Comparison of ENCODE assay signal across 29 cellular contexts in genomic region chr4:77026322-77026704, GRCh38. TPM values are rescaled to one million over a fixed set of nuclear protein-coding genes. Genes with fewer than 3 reads are reported as not detected.
A peak's percentile ranks its signal among the peaks of the same experiment; 100 is the strongest.
DNase-seq lines count a peak whose midpoint lies in the region; ATAC-seq, FAIRE-seq and TF ChIP-seq lines count a peak whose summit lies in the region.
"Had no signal": no experiment of that assay in that cellular context is flagged by ENCODE, and none has a peak within 500 bp of the region (broad histone marks: within the 10 kb centered on the region; RNA-seq: fewer than 3 reads in every experiment).

No MANE protein-coding gene starts in this region.

- no peak overlapping the region for H3K4me2 ChIP-seq in astrocyte (ENCODE audit: low read length)
- H3K4me2 ChIP-seq in smooth muscle cell = peak overlapping the region; percentile 35
- H3K4me2 ChIP-seq: BLaER1 had no signal

- H2AFZ ChIP-seq in astrocyte (ENCODE audit: low read depth, low read length) (no peak overlapping the region), smooth muscle cell (ENCODE audit: low read depth) (no peak overlapping the region)

- CTCF ChIA-PET in activated naive CD4-positive, alpha-beta T cell treated with anti-CD3 and anti-CD28 coated beads, Interleukin-2, amount 10 ng/mL, durations not matched to agents 7 days and 5 days (lab: Charles Lee) = interaction anchor here (1.1 kb wide), 1 partner anchor 31 kb away, joined by 3 read pairs; no protein-coding TSS in a partner anchor
- CTCF ChIA-PET in CD4-positive, alpha-beta T cell (lab: Charles Lee) = no interaction called here

- H3K9me3 ChIP-seq in astrocyte (ENCODE audit: insufficient read depth, low read depth, low read length) (no peaks in the 10 kb centered on the region), smooth muscle cell (replicated peaks; ENCODE audit: low read depth) (no peaks in the 10 kb centered on the region)
- H3K9me3 ChIP-seq in CD4-positive, alpha-beta T cell (ENCODE audit: control insufficient read depth, low read length) = no peaks in the 10 kb centered on the region
- H3K9me3 ChIP-seq: BLaER1, testis, uterus had no signal

- no peak for FAIRE-seq in astrocyte (lab: Jason Lieb, UNC)
- FAIRE-seq: H54 had no signal

- peaks cover 5% of the 10 kb centered on the region for H3F3A ChIP-seq in smooth muscle cell (ENCODE audit: low read depth)

- H3K4me1 ChIP-seq in astrocyte (ENCODE audit: insufficient read depth, low read length) = peaks cover 21% of the 10 kb centered on the region
- H3K4me1 ChIP-seq in smooth muscle cell (ENCODE audit: low read depth) = peaks cover 20% of the 10 kb centered on the region
- H3K4me1 ChIP-seq: BLaER1, uterus had no signal

- peaks cover 56% of the 10 kb centered on the region for H3K4me1 Mint-ChIP-seq in activated naive CD4-positive, alpha-beta T cell treated with anti-CD3 and anti-CD28 coated beads, Interleukin-2, amount 10 ng/mL, durations not matched to agents 7 days and 5 days
- peaks cover 55% of the 10 kb centered on the region for H3K4me1 Mint-ChIP-seq in astrocyte (ENCODE audit: low read depth, unreplicated experiment)
- H3K4me1 Mint-ChIP-seq in CD4-positive, alpha-beta T cell (ENCODE audit: low read depth) = peaks cover 32% of the 10 kb centered on the region

- H4K20me1 ChIP-seq in astrocyte (ENCODE audit: insufficient read depth, low read length) (no peaks in the 10 kb centered on the region), smooth muscle cell (ENCODE audit: low read depth) (no peaks in the 10 kb centered on the region)
- H4K20me1 ChIP-seq: BLaER1 had no signal

- ATAC-seq in HG02885 (IDR thresholded peaks at IDR 0.05; ENCODE audit: poor library complexity, unreplicated experiment) (peak; percentile 10), GM18867 (IDR thresholded peaks at IDR 0.05; ENCODE audit: unreplicated experiment) (no peak)
- ATAC-seq in CD4-positive, alpha-beta T cell (ENCODE audit: poor library complexity) = no peak
- ATAC-seq: Panc1 had no signal

- intact Hi-C loops in CD4-positive, alpha-beta T cell (cut with DNase I, micrococcal nuclease) = loop anchor here (5.0 kb wide), 2 partner anchors 34 to 39 kb away; no protein-coding TSS in a partner anchor

- DNase-seq in activated naive CD4-positive, alpha-beta T cell treated with anti-CD3 and anti-CD28 coated beads, Interleukin-2, amount 10 ng/mL, durations not matched to agents 7 days and 5 days = no peak
- no peak for DNase-seq in activated naive CD4-positive, alpha-beta T cell treated with Interleukin-2 at 50 U/mL for 16 hours
- DNase-seq in astrocyte (ENCODE audit: low read depth) (no peak), smooth muscle cell (lab: John Stamatoyannopoulos, UW; ENCODE audit: unreplicated experiment) (no peak)
- no peak for DNase-seq in CD4-positive, alpha-beta T cell
- DNase-seq in effector CD8-positive, alpha-beta T cell (lab: John Stamatoyannopoulos, UW) = no peak
- DNase-seq: ACHN; activated CD4-positive, CD25-positive, alpha-beta regulatory T cell treated with anti-CD3 and anti-CD28 coated beads, Interleukin-2, amount 50 U/mL, for 72 hours; activated gamma-delta T cell treated with Interleukin-2 at 50 U/mL for 16 hours; aorta; central memory CD4-positive, alpha-beta T cell; COR-L47; DMS79; dorsolateral prefrontal cortex; glutamatergic neuron; NCI-H1048; NCI-H187 treated with DMSO at 0.1 percent for 48 hours; NCI-H524 treated with DMSO at 0.1 percent for 48 hours; occipital lobe; SIG-M5; SW 1271; testis; uterus had no signal

- H3K4me3 Mint-ChIP-seq in activated naive CD4-positive, alpha-beta T cell treated with anti-CD3 and anti-CD28 coated beads, Interleukin-2, amount 10 ng/mL, durations not matched to agents 7 days and 5 days = no peak overlapping the region
- H3K4me3 Mint-ChIP-seq in astrocyte (ENCODE audit: unreplicated experiment) = no peak overlapping the region
- no peak overlapping the region for H3K4me3 Mint-ChIP-seq in CD4-positive, alpha-beta T cell

- H3K4me3 ChIP-seq in astrocyte (ENCODE audit: insufficient read depth, low read depth, low read length) = no peak overlapping the region
- no peak overlapping the region for H3K4me3 ChIP-seq in smooth muscle cell
- H3K4me3 ChIP-seq: BLaER1, dorsolateral prefrontal cortex, testis, uterus had no signal

- H3K9me3 Mint-ChIP-seq in activated naive CD4-positive, alpha-beta T cell treated with anti-CD3 and anti-CD28 coated beads, Interleukin-2, amount 10 ng/mL, durations not matched to agents 7 days and 5 days = no peaks in the 10 kb centered on the region
- no peaks in the 10 kb centered on the region for H3K9me3 Mint-ChIP-seq in astrocyte (ENCODE audit: unreplicated experiment)
- no peaks in the 10 kb centered on the region for H3K9me3 Mint-ChIP-seq in CD4-positive, alpha-beta T cell

- H3K36me3 Mint-ChIP-seq in activated naive CD4-positive, alpha-beta T cell treated with anti-CD3 and anti-CD28 coated beads, Interleukin-2, amount 10 ng/mL, durations not matched to agents 7 days and 5 days = peaks cover 42% of the 10 kb centered on the region
- peaks cover 41% of the 10 kb centered on the region for H3K36me3 Mint-ChIP-seq in astrocyte (ENCODE audit: low read depth, unreplicated experiment)
- H3K36me3 Mint-ChIP-seq in CD4-positive, alpha-beta T cell (ENCODE audit: low read depth) = peaks cover 41% of the 10 kb centered on the region

- H3K27ac ChIP-seq in astrocyte (ENCODE audit: low read depth, low read length) (no peak overlapping the region), smooth muscle cell (ENCODE audit: low read depth) (peak overlapping the region; percentile 66)
- H3K27ac ChIP-seq in CD4-positive, alpha-beta T cell (ENCODE audit: low read depth, low read length) = no peak overlapping the region
- H3K27ac ChIP-seq: BLaER1, dorsolateral prefrontal cortex, HL-60, testis, uterus had no signal

- peak overlapping the region; percentile 14 for H3K27ac Mint-ChIP-seq in activated naive CD4-positive, alpha-beta T cell treated with anti-CD3 and anti-CD28 coated beads, Interleukin-2, amount 10 ng/mL, durations not matched to agents 7 days and 5 days
- peak overlapping the region; percentile 91 for H3K27ac Mint-ChIP-seq in astrocyte (ENCODE audit: unreplicated experiment)
- no peak overlapping the region for H3K27ac Mint-ChIP-seq in CD4-positive, alpha-beta T cell

- H3K27me3 ChIP-seq in astrocyte (ENCODE audit: insufficient read depth, low read length) = no peaks in the 10 kb centered on the region
- no peaks in the 10 kb centered on the region for H3K27me3 ChIP-seq in smooth muscle cell (ENCODE audit: low read depth)
- H3K27me3 ChIP-seq in CD4-positive, alpha-beta T cell (ENCODE audit: control insufficient read depth, insufficient read depth, low read length) = no peaks in the 10 kb centered on the region
- H3K27me3 ChIP-seq: BLaER1, dorsolateral prefrontal cortex, testis, uterus had no signal

- 94% methylated on average over 4 of the region's 4 CpGs for WGBS in smooth muscle cell (ENCODE audit: low lambda C conversion rate)

- TF ChIP-seq CTCF in astrocyte (IDR thresholded peaks at IDR 0.05; ENCODE audit: insufficient read depth, low read depth, low read length) = no peak
- TF ChIP-seq CTCF in smooth muscle cell (IDR thresholded peaks at IDR 0.05; ENCODE audit: borderline replicate concordance, insufficient read depth, poor library complexity, severe bottlenecking) = no peak
- TF ChIP-seq CTCF in CD4-positive, alpha-beta T cell (IDR thresholded peaks at IDR 0.05) = no peak

- POLR2A ChIA-PET in CD4-positive, alpha-beta T cell (lab: Charles Lee) = no interaction called here

- H3K27me3 Mint-ChIP-seq in activated naive CD4-positive, alpha-beta T cell treated with anti-CD3 and anti-CD28 coated beads, Interleukin-2, amount 10 ng/mL, durations not matched to agents 7 days and 5 days = peaks cover 6% of the 10 kb centered on the region
- no peaks in the 10 kb centered on the region for H3K27me3 Mint-ChIP-seq in astrocyte (ENCODE audit: low read depth, unreplicated experiment)
- no peaks in the 10 kb centered on the region for H3K27me3 Mint-ChIP-seq in CD4-positive, alpha-beta T cell

- H3K79me2 ChIP-seq in astrocyte (ENCODE audit: insufficient read depth, low read length) (peaks cover 10% of the 10 kb centered on the region), smooth muscle cell (ENCODE audit: low read depth) (peaks cover 4% of the 10 kb centered on the region)

- H3K36me3 ChIP-seq in astrocyte (ENCODE audit: insufficient read depth, low read length) (peaks cover 73% of the 10 kb centered on the region), smooth muscle cell (ENCODE audit: low read depth) (peaks cover 9% of the 10 kb centered on the region)

- H3K9ac ChIP-seq in astrocyte (ENCODE audit: low read length) (no peak overlapping the region), smooth muscle cell (ENCODE audit: low read depth) (no peak overlapping the region)
- H3K9ac ChIP-seq: BLaER1 had no signal

RNA-seq across cellular contexts. Expression of gene CCNI, which starts 49.5 kb away (rescaled TPM):
- total RNA-seq in astrocyte (135 and 141 TPM in 2 replicates), smooth muscle cell (222 and 245 TPM in 2 replicates)
- 205 and 230 TPM in 2 replicates for polyA plus RNA-seq in smooth muscle cell
- 100 to 1,000 TPM; 385 to 418 TPM for total RNA-seq in CD4-positive, alpha-beta T cell
